ENCODE assay signal across 9 cellular contexts in genomic region chr13:34941835-34942731, GRCh38. TPM values are rescaled to one million over a fixed set of nuclear protein-coding genes. Genes with fewer than 3 reads are reported as not detected.
DNase-seq lines count a peak whose midpoint lies in the region; ATAC-seq, FAIRE-seq and TF ChIP-seq lines count a peak whose summit lies in the region.
"Had no signal": no experiment of that assay in that cellular context is flagged by ENCODE, and none has a peak within 500 bp of the region (broad histone marks: within the 10 kb centered on the region; RNA-seq: fewer than 3 reads in every experiment).

A gene with protein sequence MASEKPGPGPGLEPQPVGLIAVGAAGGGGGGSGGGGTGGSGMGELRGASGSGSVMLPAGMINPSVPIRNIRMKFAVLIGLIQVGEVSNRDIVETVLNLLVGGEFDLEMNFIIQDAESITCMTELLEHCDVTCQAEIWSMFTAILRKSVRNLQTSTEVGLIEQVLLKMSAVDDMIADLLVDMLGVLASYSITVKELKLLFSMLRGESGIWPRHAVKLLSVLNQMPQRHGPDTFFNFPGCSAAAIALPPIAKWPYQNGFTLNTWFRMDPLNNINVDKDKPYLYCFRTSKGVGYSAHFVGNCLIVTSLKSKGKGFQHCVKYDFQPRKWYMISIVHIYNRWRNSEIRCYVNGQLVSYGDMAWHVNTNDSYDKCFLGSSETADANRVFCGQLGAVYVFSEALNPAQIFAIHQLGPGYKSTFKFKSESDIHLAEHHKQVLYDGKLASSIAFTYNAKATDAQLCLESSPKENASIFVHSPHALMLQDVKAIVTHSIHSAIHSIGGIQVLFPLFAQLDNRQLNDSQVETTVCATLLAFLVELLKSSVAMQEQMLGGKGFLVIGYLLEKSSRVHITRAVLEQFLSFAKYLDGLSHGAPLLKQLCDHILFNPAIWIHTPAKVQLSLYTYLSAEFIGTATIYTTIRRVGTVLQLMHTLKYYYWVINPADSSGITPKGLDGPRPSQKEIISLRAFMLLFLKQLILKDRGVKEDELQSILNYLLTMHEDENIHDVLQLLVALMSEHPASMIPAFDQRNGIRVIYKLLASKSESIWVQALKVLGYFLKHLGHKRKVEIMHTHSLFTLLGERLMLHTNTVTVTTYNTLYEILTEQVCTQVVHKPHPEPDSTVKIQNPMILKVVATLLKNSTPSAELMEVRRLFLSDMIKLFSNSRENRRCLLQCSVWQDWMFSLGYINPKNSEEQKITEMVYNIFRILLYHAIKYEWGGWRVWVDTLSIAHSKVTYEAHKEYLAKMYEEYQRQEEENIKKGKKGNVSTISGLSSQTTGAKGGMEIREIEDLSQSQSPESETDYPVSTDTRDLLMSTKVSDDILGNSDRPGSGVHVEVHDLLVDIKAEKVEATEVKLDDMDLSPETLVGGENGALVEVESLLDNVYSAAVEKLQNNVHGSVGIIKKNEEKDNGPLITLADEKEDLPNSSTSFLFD (N-terminal part only) (plus strand): TSS chr13:34942270. CDS start chr13:34942821, 551 bp downstream.

- H3K4me3 ChIP-seq in keratinocyte (ENCODE audit: control insufficient read depth in 2 of 3, extremely low read depth in 1 of 3, insufficient read depth in 2 of 3, low read depth in 1 of 3, low read length in 3 of 3), result peak within 1 kb of the TSS; percentile 43 to 49 (median 43)

- H3K4me1 ChIP-seq in keratinocyte (ENCODE audit: control insufficient read depth, extremely low read depth, insufficient read depth, low read length), result no peaks in the 10 kb centered on the region

- H3K9me3 ChIP-seq in keratinocyte (ENCODE audit: control insufficient read depth, low read depth, low read length), result no peaks in the 10 kb centered on the region

- peak; percentile 36 for DNase-seq in NCI-H2029 (lab: John Stamatoyannopoulos, UW)
- DNase-seq in NCI-H2029 treated with DMSO at 0.1 percent for 48 hours (lab: John Stamatoyannopoulos, UW), result no peak
- DNase-seq in NCI-H2196 (lab: John Stamatoyannopoulos, UW; ENCODE audit: unreplicated experiment), result peak; percentile 80
- peak; percentile 21 to 36 for DNase-seq in central memory CD8-positive, alpha-beta T cell (ENCODE audit: low spot score in 2 of 2)
- no peak for DNase-seq in keratinocyte (ENCODE audit: low read depth, low spot score)
- peak; percentile 38 to 69 for DNase-seq in stimulated activated CD4-positive, alpha-beta T cell treated with anti-CD3 and anti-CD28 coated beads, Interleukin-15, amount 100 ng/mL, for 1 hour (ENCODE audit: low read depth in 1 of 2, low spot score in 1 of 2)

- no peaks in the 10 kb centered on the region for H4K20me1 ChIP-seq in keratinocyte (ENCODE audit: control insufficient read depth, extremely low read depth, insufficient read depth, low read length)

- no peaks in the 10 kb centered on the region for H3K36me3 ChIP-seq in keratinocyte (ENCODE audit: control insufficient read depth in 2 of 2, extremely low read depth in 1 of 2, insufficient read depth in 2 of 2, low read length in 2 of 2)

- H3K4me2 ChIP-seq in keratinocyte (ENCODE audit: control insufficient read depth, extremely low read depth, insufficient read depth, low read depth, low read length), result peak within 1 kb of the TSS; percentile 48

- peaks cover 20% of the 10 kb centered on the region for H3K27me3 ChIP-seq in keratinocyte (ENCODE audit: control insufficient read depth, extremely low read depth, insufficient read depth, low read length)

- peaks cover 11% of the 10 kb centered on the region for H3K4me1 Mint-ChIP-seq in central memory CD8-positive, alpha-beta T cell

- H3K27me3 Mint-ChIP-seq in central memory CD8-positive, alpha-beta T cell, result peaks cover 31% of the 10 kb centered on the region

- H3K27ac Mint-ChIP-seq in central memory CD8-positive, alpha-beta T cell (ENCODE audit: low read depth), result no peak within 1 kb of the TSS

- peak within 1 kb of the TSS; percentile 74 for H2AFZ ChIP-seq in keratinocyte (ENCODE audit: control insufficient read depth, low read length)

- peak; percentile 84 for ATAC-seq in HG03045 (IDR thresholded peaks at IDR 0.05; ENCODE audit: unreplicated experiment)
- ATAC-seq in activated CD4-positive, CD25-positive, alpha-beta regulatory T cell treated with anti-CD3 and anti-CD28 coated beads, Interleukin-2, amount 50 U/mL, for 24 hours, result peak; percentile 37 to 54
- ATAC-seq in central memory CD8-positive, alpha-beta T cell (replicated peaks; ENCODE audit: extremely low read depth, poor library complexity, severe bottlenecking), result peak; percentile 40

- H3K4me3 Mint-ChIP-seq in central memory CD8-positive, alpha-beta T cell, result peak within 1 kb of the TSS; percentile 73

- TF ChIP-seq CTCF in keratinocyte (optimal IDR thresholded peaks at IDR 0.05 in 1 of 3, IDR thresholded peaks at IDR 0.05 in 1 of 3, conservative IDR thresholded peaks at IDR 0.05 in 1 of 3; ENCODE audit: extremely low read depth in 1 of 3, insufficient read depth in 2 of 3, low read length in 3 of 3), result peak in 1 of 3 experiments; percentile 5

- H3K27ac ChIP-seq in keratinocyte (ENCODE audit: control insufficient read depth, insufficient read depth, low read length), result no peak within 1 kb of the TSS

- H3K9ac ChIP-seq in keratinocyte (ENCODE audit: control insufficient read depth, extremely low read depth, insufficient read depth, low read length), result no peak within 1 kb of the TSS

- H3K9me1 ChIP-seq in keratinocyte (ENCODE audit: control insufficient read depth, extremely low read depth, insufficient read depth, low read length), result no peaks in the 10 kb centered on the region

- no peaks in the 10 kb centered on the region for H3K36me3 Mint-ChIP-seq in central memory CD8-positive, alpha-beta T cell (ENCODE audit: insufficient read depth)

- dilution Hi-C loops in keratinocyte (cut with MboI; ENCODE audit: extremely low pct_ligation_motif_present, low sequenced_read_pairs), result no loop called here

- H3K79me2 ChIP-seq in keratinocyte (ENCODE audit: control insufficient read depth, insufficient read depth, low read length), result no peaks in the 10 kb centered on the region

- H3K9me3 Mint-ChIP-seq in central memory CD8-positive, alpha-beta T cell, result no peaks in the 10 kb centered on the region

- no peak for FAIRE-seq in keratinocyte (lab: Jason Lieb, UNC)
- FAIRE-seq: A204.1 had no signal

RNA-seq across cellular contexts. Expression of the gene that starts here (rescaled TPM):
- 0.02 to 0.06 TPM (median 0.05 TPM) in 3 replicates for polyA plus RNA-seq in keratinocyte
- polyA plus RNA-seq in keratinocyte (2011; ENCODE audit: low read depth), result not detected
- polyA plus RNA-seq in keratinocyte (2011; cell fraction: cytosol; rRNA removed), result 0.06 TPM in 2 replicates
- 0.06 and 0.15 TPM in 2 replicates for polyA plus RNA-seq in keratinocyte (2011; cell fraction: nucleus; rRNA removed)
- 0.03 TPM in 1 of 2 replicates, not detected in the other for polyA plus RNA-seq in keratinocyte (2012; ENCODE audit: low replicate concordance)
- polyA minus RNA-seq in keratinocyte, result 0.64 TPM in 1 of 3 replicates, not detected in the others
- not detected for polyA minus RNA-seq in keratinocyte (2011; cell fraction: cytosol; rRNA and poly(A)+ RNA removed)
- 0.11 and 0.31 TPM in 2 replicates for polyA minus RNA-seq in keratinocyte (2011; cell fraction: nucleus; rRNA and poly(A)+ RNA removed)

Comparison
In these comparisons a context has a peak if more than half of its experiments do, and no peak if none do; other contexts are left out.
1. DNase-seq: peak in NCI-H2029 (single experiment), NCI-H2196 (single experiment), central memory CD8-positive, alpha-beta T cell (2 of 2) and stimulated activated CD4-positive, alpha-beta T cell treated with anti-CD3 and anti-CD28 coated beads, Interleukin-15, amount 100 ng/mL, for 1 hour (2 of 2); none in NCI-H2029 treated with DMSO at 0.1 percent for 48 hours (single experiment) and keratinocyte (single experiment).
2. Peak in every context shown above with its lines, with median percentiles within 50 percentile points of each other: ATAC-seq.